Comparison of ENCODE assay signal across 12 cellular contexts in the genomic region with DNA sequence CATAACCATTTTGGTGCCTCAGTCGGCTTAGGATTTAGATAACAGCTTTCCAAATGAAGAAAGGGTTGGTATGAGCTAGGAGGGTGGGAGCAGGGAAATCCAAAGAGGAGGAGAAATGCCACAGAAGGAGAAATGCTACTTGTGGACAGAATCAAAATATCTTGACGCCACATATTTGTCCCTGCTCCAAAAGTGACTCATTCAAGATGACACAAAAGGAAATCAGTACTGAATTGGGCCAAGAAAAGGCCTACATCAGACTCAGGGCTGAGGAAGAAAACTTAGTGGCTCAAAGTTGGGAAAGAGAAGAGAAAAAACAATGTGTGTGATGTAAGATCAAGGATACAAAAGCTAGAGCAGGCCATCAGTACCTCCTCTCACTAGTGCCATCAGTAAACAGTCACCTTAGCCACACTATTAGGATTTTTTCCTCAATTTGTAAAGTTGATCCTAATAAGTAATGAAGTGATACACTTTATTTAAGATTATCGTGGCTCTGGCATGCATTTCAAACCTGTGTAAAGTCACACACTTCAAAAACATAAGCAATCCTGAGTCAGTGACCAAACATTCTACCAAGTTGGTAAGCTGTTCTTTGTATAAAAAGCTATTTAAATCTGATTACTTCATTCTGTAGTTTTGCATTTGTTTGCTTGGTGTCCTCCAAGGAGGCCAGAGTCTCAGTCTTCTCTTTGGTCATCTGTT. TPM values are rescaled to one million over a fixed set of nuclear protein-coding genes. Genes with fewer than 3 reads are reported as not detected.
A peak's percentile ranks its signal among the peaks of the same experiment; 100 is the strongest.
DNase-seq lines count a peak whose midpoint lies in the region; ATAC-seq and TF ChIP-seq lines count a peak whose summit lies in the region.
"Had no signal": no experiment of that assay in that cellular context is flagged by ENCODE, and none has a peak within 500 bp of the region (broad histone marks: within the 10 kb centered on the region; RNA-seq: fewer than 3 reads in every experiment).

No MANE protein-coding gene starts in this region.

- H3K9me3 ChIP-seq in CD4-positive, CD25-positive, alpha-beta regulatory T cell (ENCODE audit: control insufficient read depth in 2 of 2, low read length in 2 of 2): no peaks in the 10 kb centered on the region
- no peaks in the 10 kb centered on the region for H3K9me3 ChIP-seq in adrenal gland (replicated peaks in 1 of 3)
- no peaks in the 10 kb centered on the region for H3K9me3 ChIP-seq in Peyer's patch

- H3K27ac ChIP-seq in CD4-positive, CD25-positive, alpha-beta regulatory T cell (ENCODE audit: insufficient read depth, low read length, poor library complexity, severe bottlenecking): no peak overlapping the region
- H3K27ac ChIP-seq in adrenal gland: peak overlapping the region; percentile 47 to 80 (median 71)
- H3K27ac ChIP-seq in Peyer's patch: peak overlapping the region in 2 of 4 donors; percentile 63 to 69
- H3K27ac ChIP-seq: RWPE1 had no signal

- H3K4me1 ChIP-seq in CD4-positive, CD25-positive, alpha-beta regulatory T cell (ENCODE audit: control insufficient read depth, insufficient read depth, low read length, poor library complexity, severe bottlenecking): no peaks in the 10 kb centered on the region
- H3K4me1 ChIP-seq in adrenal gland (replicated peaks in 1 of 2) (peaks cover 9 to 12% of the 10 kb centered on the region in 2 donors), Peyer's patch (no peaks in the 10 kb centered on the region)

- peak overlapping the region in 2 of 3 donors; percentile 14 to 36 for H3K27ac Mint-ChIP-seq in CD4-positive, CD25-positive, alpha-beta regulatory T cell

- H3K27me3 Mint-ChIP-seq in CD4-positive, CD25-positive, alpha-beta regulatory T cell: no peaks in the 10 kb centered on the region
- H3K27me3 Mint-ChIP-seq: effector memory CD8-positive, alpha-beta T cell; naive thymus-derived CD8-positive, alpha-beta T cell had no signal

- H3K27me3 ChIP-seq in CD4-positive, CD25-positive, alpha-beta regulatory T cell (ENCODE audit: control insufficient read depth, insufficient read depth, low read length): no peaks in the 10 kb centered on the region
- H3K27me3 ChIP-seq in adrenal gland (no peaks in the 10 kb centered on the region), Peyer's patch (no peaks in the 10 kb centered on the region)

- TF ChIP-seq CTCF in adrenal gland (IDR thresholded peaks at IDR 0.05): no peak
- TF ChIP-seq CTCF in foreskin fibroblast (IDR thresholded peaks at IDR 0.05; ENCODE audit: low read depth, low read length): no peak
- no peak for TF ChIP-seq CTCF in Peyer's patch (IDR thresholded peaks at IDR 0.05)

- no peaks in the 10 kb centered on the region for H3K9me3 Mint-ChIP-seq in CD4-positive, CD25-positive, alpha-beta regulatory T cell
- H3K9me3 Mint-ChIP-seq: effector memory CD8-positive, alpha-beta T cell; naive thymus-derived CD8-positive, alpha-beta T cell had no signal

- H3K36me3 Mint-ChIP-seq in CD4-positive, CD25-positive, alpha-beta regulatory T cell: peaks cover 44% of the 10 kb centered on the region

- intact Hi-C loops in adrenal gland (cut with DNase I) (no loop called here), sciatic nerve (cut with DNase I) (no loop called here)

- TF ChIP-seq POLR2A in adrenal gland (IDR thresholded peaks at IDR 0.05): peak in 1 of 2 donors; percentile 9
- TF ChIP-seq POLR2A in Peyer's patch (IDR thresholded peaks at IDR 0.05): no peak

- no peak for DNase-seq in CD4-positive, CD25-positive, alpha-beta regulatory T cell
- peak in 6 of 7 donors; percentile 38 to 74 (median 61) for DNase-seq in adrenal gland
- peak; percentile 80 to 87 for DNase-seq in foreskin fibroblast
- DNase-seq in sciatic nerve (ENCODE audit: low spot score): no peak
- DNase-seq in HEK293T (ENCODE audit: extremely low spot score): no peak
- DNase-seq in Peyer's patch: no peak
- DNase-seq in DMS79 treated with DMSO at 0.1 percent for 48 hours (lab: John Stamatoyannopoulos, UW): no peak
- DNase-seq in stimulated activated CD4-positive, alpha-beta T cell treated with anti-CD3 and anti-CD28 coated beads, Interleukin-12 subunit alpha, Interleukin-12 subunit beta, amount 100 ng/mL, for 4 hours: no peak
- DNase-seq: effector memory CD8-positive, alpha-beta T cell; naive thymus-derived CD8-positive, alpha-beta T cell; NCI-H1417 had no signal

- 29 to 40% (median 31%) methylated on average over 3 of the region's 3 CpGs for WGBS in adrenal gland, 4 donors

- peaks cover 0 to 5% (median 2%) of the 10 kb centered on the region in 4 donors for H3K4me1 Mint-ChIP-seq in CD4-positive, CD25-positive, alpha-beta regulatory T cell

- no peak overlapping the region for H3K4me3 ChIP-seq in CD4-positive, CD25-positive, alpha-beta regulatory T cell (ENCODE audit: low read depth, low read length)
- H3K4me3 ChIP-seq in adrenal gland (no peak overlapping the region), foreskin fibroblast (ENCODE audit: low read depth in 1 of 2, low read length in 2 of 2) (no peak overlapping the region), Peyer's patch (no peak overlapping the region)

- CTCF ChIA-PET in HEK293T (lab: Yijun Ruan, JAX): no interaction called here

- peak overlapping the region in 1 of 4 donors; percentile 38 for H3K4me3 Mint-ChIP-seq in CD4-positive, CD25-positive, alpha-beta regulatory T cell
- H3K4me3 Mint-ChIP-seq: effector memory CD8-positive, alpha-beta T cell; naive thymus-derived CD8-positive, alpha-beta T cell had no signal

- ATAC-seq in CD4-positive, CD25-positive, alpha-beta regulatory T cell (ENCODE audit: low read depth in 2 of 2): no peak
- ATAC-seq in sciatic nerve: peak; percentile 84
- ATAC-seq: effector memory CD8-positive, alpha-beta T cell; naive thymus-derived CD8-positive, alpha-beta T cell had no signal

- POLR2A ChIA-PET in HEK293T (lab: Yijun Ruan, JAX): no interaction called here

- peaks cover 67% of the 10 kb centered on the region for H3K36me3 ChIP-seq in CD4-positive, CD25-positive, alpha-beta regulatory T cell (ENCODE audit: control insufficient read depth, insufficient read depth, low read length)
- H3K36me3 ChIP-seq in adrenal gland (replicated peaks in 1 of 2) (peaks cover 0 to 45% of the 10 kb centered on the region in 2 donors), Peyer's patch (peaks cover 0 to 81% (median 0%) of the 10 kb centered on the region in 3 donors)

TF ChIP-seq in HEK293T, 16 proteins besides CTCF, POLR2A, EP300 and RAD21:
- no peak for TF ChIP-seq ARNT (IDR thresholded peaks at IDR 0.05)
- TF ChIP-seq BHLHE40 (IDR thresholded peaks at IDR 0.05; ENCODE audit: borderline replicate concordance): no peak
- TF ChIP-seq CTBP1 (IDR thresholded peaks at IDR 0.05; ENCODE audit: borderline replicate concordance): no peak
- no peak for TF ChIP-seq SUZ12 (IDR thresholded peaks at IDR 0.05)
- TF ChIP-seq HDGF (IDR thresholded peaks at IDR 0.05; ENCODE audit: borderline replicate concordance): no peak
- no peak for TF ChIP-seq SP1 (IDR thresholded peaks at IDR 0.05)
- TF ChIP-seq LEF1 (IDR thresholded peaks at IDR 0.05; ENCODE audit: borderline replicate concordance): no peak
- no peak for TF ChIP-seq FOXA1 (IDR thresholded peaks at IDR 0.05)
- TF ChIP-seq, protein P1, sequence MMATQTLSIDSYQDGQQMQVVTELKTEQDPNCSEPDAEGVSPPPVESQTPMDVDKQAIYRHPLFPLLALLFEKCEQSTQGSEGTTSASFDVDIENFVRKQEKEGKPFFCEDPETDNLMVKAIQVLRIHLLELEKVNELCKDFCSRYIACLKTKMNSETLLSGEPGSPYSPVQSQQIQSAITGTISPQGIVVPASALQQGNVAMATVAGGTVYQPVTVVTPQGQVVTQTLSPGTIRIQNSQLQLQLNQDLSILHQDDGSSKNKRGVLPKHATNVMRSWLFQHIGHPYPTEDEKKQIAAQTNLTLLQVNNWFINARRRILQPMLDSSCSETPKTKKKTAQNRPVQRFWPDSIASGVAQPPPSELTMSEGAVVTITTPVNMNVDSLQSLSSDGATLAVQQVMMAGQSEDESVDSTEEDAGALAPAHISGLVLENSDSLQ (IDR thresholded peaks at IDR 0.05): no peak
- TF ChIP-seq FOXM1 (IDR thresholded peaks at IDR 0.05; ENCODE audit: borderline replicate concordance): no peak
- TF ChIP-seq L3MBTL2 (conservative IDR thresholded peaks at IDR 0.05): no peak

RNA-seq across cellular contexts. Expression of a gene that starts 52.5 kb away (rescaled TPM):
- 27.4 TPM for total RNA-seq in CD4-positive, CD25-positive, alpha-beta regulatory T cell
- polyA plus RNA-seq in CD4-positive, CD25-positive, alpha-beta regulatory T cell: 10 to 100 TPM; 35.8 to 51.4 (median 41.3) TPM
- 10 to 100 TPM; 15.2 to 24.1 (median 22.2) TPM for total RNA-seq in adrenal gland
- 10 to 100 TPM in 2 of 3 donors, 1 to 10 TPM in 1; 9.7 to 28.3 (median 10.1) TPM for polyA plus RNA-seq in adrenal gland
- total RNA-seq in sciatic nerve: 16.5 TPM
- 10 to 100 TPM; 13.1 to 18.2 (median 16.7) TPM for total RNA-seq in Peyer's patch

Comparison
In these comparisons a context has a peak if more than half of its experiments do, and no peak if none do; other contexts are left out.
1. DNase-seq: peak in adrenal gland (6 of 7) and foreskin fibroblast (2 of 2); none in CD4-positive, CD25-positive, alpha-beta regulatory T cell (0 of 3), sciatic nerve (single experiment), HEK293T (single experiment), Peyer's patch (0 of 3), DMS79 treated with DMSO at 0.1 percent for 48 hours (single experiment) and stimulated activated CD4-positive, alpha-beta T cell treated with anti-CD3 and anti-CD28 coated beads, Interleukin-12 subunit alpha, Interleukin-12 subunit beta, amount 100 ng/mL, for 4 hours (single experiment).